Comparison of ENCODE assay signal across 8 cellular contexts in the genomic region with DNA sequence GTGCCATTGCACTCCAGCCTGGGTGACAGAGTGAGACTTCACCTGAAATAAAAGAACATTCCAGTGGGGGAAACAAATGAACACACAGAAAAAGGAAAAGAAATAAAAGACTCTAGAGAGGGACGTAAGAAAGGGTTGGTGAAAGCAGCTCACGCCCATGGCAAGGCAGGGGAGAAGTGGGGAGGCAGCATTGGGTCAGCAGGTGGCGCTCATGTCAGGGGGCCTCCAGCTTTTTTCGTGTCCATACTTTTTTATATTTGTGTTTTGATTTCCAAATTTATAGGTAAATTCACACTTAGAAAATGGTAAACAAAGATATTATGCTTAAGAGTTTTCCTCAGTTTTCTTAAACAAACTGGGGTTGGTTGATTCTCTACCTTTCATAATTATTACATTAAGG. TPM values are rescaled to one million over a fixed set of nuclear protein-coding genes. Genes with fewer than 3 reads are reported as not detected.
DNase-seq lines count a peak whose midpoint lies in the region; ATAC-seq and TF ChIP-seq lines count a peak whose summit lies in the region.

No MANE protein-coding gene starts in this region.

- H3K9me3 Mint-ChIP-seq in activated naive CD8-positive, alpha-beta T cell treated with anti-CD3 and anti-CD28 coated beads, Interleukin-2, amount 10 ng/mL, durations not matched to agents 7 days and 5 days, result no peaks in the 10 kb centered on the region

- no peaks in the 10 kb centered on the region for H3K27me3 Mint-ChIP-seq in activated naive CD8-positive, alpha-beta T cell treated with anti-CD3 and anti-CD28 coated beads, Interleukin-2, amount 10 ng/mL, durations not matched to agents 7 days and 5 days

- TF ChIP-seq CTCF in OCI-LY7 (conservative IDR thresholded peaks at IDR 0.05; ENCODE audit: low read length), result peak; percentile 83

- H3K4me1 ChIP-seq in OCI-LY7 (ENCODE audit: insufficient read depth, low read length, poor library complexity, severe bottlenecking), result no peaks in the 10 kb centered on the region

- no peak overlapping the region for H3K27ac ChIP-seq in OCI-LY7 (ENCODE audit: low read depth, low read length, poor library complexity, severe bottlenecking)

- no peak overlapping the region for H3K4me3 ChIP-seq in OCI-LY7 (ENCODE audit: low read depth, low read length, poor library complexity, severe bottlenecking)

- H3K36me3 Mint-ChIP-seq in activated naive CD8-positive, alpha-beta T cell treated with anti-CD3 and anti-CD28 coated beads, Interleukin-2, amount 10 ng/mL, durations not matched to agents 7 days and 5 days, result peaks cover 30% of the 10 kb centered on the region

- H3K4me2 ChIP-seq in OCI-LY7 (ENCODE audit: low read length), result no peak overlapping the region

- H4K20me1 ChIP-seq in OCI-LY7 (ENCODE audit: insufficient read depth, low read length), result no peaks in the 10 kb centered on the region

- CTCF ChIA-PET in OCI-LY7 (lab: Charles Lee; ENCODE audit: unreplicated experiment), result no interaction called here

- POLR2A ChIA-PET in OCI-LY7 (lab: Charles Lee), result no interaction called here
- POLR2A ChIA-PET in activated naive CD8-positive, alpha-beta T cell treated with anti-CD3 and anti-CD28 coated beads, Interleukin-2, amount 10 ng/mL, durations not matched to agents 7 days and 5 days (lab: Charles Lee), result no interaction called here

- intact Hi-C loops in OCI-LY7 (cut with micrococcal nuclease; ENCODE audit: unreplicated experiment), result no loop called here

- H3K4me3 Mint-ChIP-seq in activated naive CD8-positive, alpha-beta T cell treated with anti-CD3 and anti-CD28 coated beads, Interleukin-2, amount 10 ng/mL, durations not matched to agents 7 days and 5 days, result no peak overlapping the region

- DNase-seq in DMS53 (lab: John Stamatoyannopoulos, UW) (peak; percentile 35), DMS53 treated with DMSO at 0.1 percent for 48 hours (lab: John Stamatoyannopoulos, UW; ENCODE audit: unreplicated experiment) (no peak), OCI-LY7 (ENCODE audit: low spot score) (peak; percentile 9), iris pigment epithelial cell (ENCODE audit: low read depth) (peak; percentile 51), occipital lobe (lab: John Stamatoyannopoulos, UW) (no peak)
- peak; percentile 56 for DNase-seq in activated naive CD8-positive, alpha-beta T cell treated with anti-CD3 and anti-CD28 coated beads, Interleukin-2, amount 10 ng/mL, durations not matched to agents 7 days and 5 days
- peak; percentile 27 to 39 for DNase-seq in stimulated activated CD8-positive, alpha-beta memory T cell treated with anti-CD3 and anti-CD28 coated beads, Interleukin-2, amount 100 ng/mL, for 48 hours (ENCODE audit: low read depth in 2 of 2)

- BruUV-seq in OCI-LY7 (replicated peaks; lab: Mats Ljungman, UMichigan), result no TSS peak

- no peaks in the 10 kb centered on the region for H3K9me2 ChIP-seq in OCI-LY7 (ENCODE audit: insufficient read depth, low read length)

- H3K27ac Mint-ChIP-seq in activated naive CD8-positive, alpha-beta T cell treated with anti-CD3 and anti-CD28 coated beads, Interleukin-2, amount 10 ng/mL, durations not matched to agents 7 days and 5 days, result peak overlapping the region; percentile 9

- H3K36me3 ChIP-seq in OCI-LY7 (ENCODE audit: insufficient read depth, low read length), result peaks cover 74% of the 10 kb centered on the region

- H3K9me3 ChIP-seq in OCI-LY7 (ENCODE audit: low read length), result no peaks in the 10 kb centered on the region

- H3K4me1 Mint-ChIP-seq in activated naive CD8-positive, alpha-beta T cell treated with anti-CD3 and anti-CD28 coated beads, Interleukin-2, amount 10 ng/mL, durations not matched to agents 7 days and 5 days, result peaks cover 4% of the 10 kb centered on the region

- ATAC-seq in activated naive CD8-positive, alpha-beta T cell treated with anti-CD3 and anti-CD28 coated beads, Interleukin-2, amount 10 ng/mL, durations not matched to agents 7 days and 5 days (ENCODE audit: low read depth), result no peak
- ATAC-seq in HG03432 (IDR thresholded peaks at IDR 0.05; ENCODE audit: unreplicated experiment), result no peak

- no peak overlapping the region for H2AFZ ChIP-seq in OCI-LY7 (ENCODE audit: low read length)

- no peaks in the 10 kb centered on the region for H3K79me2 ChIP-seq in OCI-LY7 (ENCODE audit: insufficient read depth, low read depth, low read length)

RNA-seq across cellular contexts. Expression of gene VPS13D, which starts 45.5 kb away (rescaled TPM):
- 23.0 and 23.9 TPM in 2 replicates for total RNA-seq in OCI-LY7 (2014; rRNA removed; shearing (Covaris generic))
- total RNA-seq in OCI-LY7 (2022) (39.2 and 45.3 TPM in 2 replicates), occipital lobe (42.0 TPM)
- total RNA-seq in activated naive CD8-positive, alpha-beta T cell treated with anti-CD3 and anti-CD28 coated beads, Interleukin-2, amount 10 ng/mL, durations not matched to agents 7 days and 5 days, result 10 to 100 TPM; 52.6 to 53.3 TPM

Comparison
In these comparisons a context has a peak if more than half of its experiments do, and no peak if none do; other contexts are left out.
1. DNase-seq: peak in DMS53 (single experiment), OCI-LY7 (single experiment), activated naive CD8-positive, alpha-beta T cell treated with anti-CD3 and anti-CD28 coated beads, Interleukin-2, amount 10 ng/mL, durations not matched to agents 7 days and 5 days (single experiment), iris pigment epithelial cell (single experiment) and stimulated activated CD8-positive, alpha-beta memory T cell treated with anti-CD3 and anti-CD28 coated beads, Interleukin-2, amount 100 ng/mL, for 48 hours (2 of 2); none in DMS53 treated with DMSO at 0.1 percent for 48 hours (single experiment) and occipital lobe (single experiment).